ENCODE assay signal across 1 cellular context in genomic region chr14:54609576-54609975, GRCh38.
TF ChIP-seq lines count a peak whose summit lies in the region.

No MANE protein-coding gene starts in this region.

TF ChIP-seq in IMR-90, 13 proteins besides CTCF, POLR2A, EP300 and RAD21:
- TF ChIP-seq ELK1 (IDR thresholded peaks at IDR 0.05; ENCODE audit: borderline replicate concordance, low read depth, low read length) (no peak), CHD1 (IDR thresholded peaks at IDR 0.05; ENCODE audit: low read depth, low read length) (no peak), RFX5 (IDR thresholded peaks at IDR 0.05; ENCODE audit: low read depth, low read length) (no peak), MAFK (IDR thresholded peaks at IDR 0.05; ENCODE audit: low read depth, low read length) (no peak), MAZ (IDR thresholded peaks at IDR 0.05; ENCODE audit: borderline replicate concordance, low read depth, low read length) (no peak), RCOR1 (IDR thresholded peaks at IDR 0.05; ENCODE audit: insufficient replicate concordance, low read length) (no peak), USF2 (IDR thresholded peaks at IDR 0.05; ENCODE audit: low read depth, low read length) (no peak), SMC3 (IDR thresholded peaks at IDR 0.05; ENCODE audit: low read depth, low read length) (no peak), CEBPB (IDR thresholded peaks at IDR 0.05; ENCODE audit: low read depth, low read length) (no peak), NFE2L2 (IDR thresholded peaks at IDR 0.05; ENCODE audit: low read depth, low read length) (no peak), FOS (IDR thresholded peaks at IDR 0.05; ENCODE audit: low read depth, low read length) (no peak), MXI1 (IDR thresholded peaks at IDR 0.05; ENCODE audit: borderline replicate concordance, low read depth, low read length) (no peak), BHLHE40 (IDR thresholded peaks at IDR 0.05; ENCODE audit: low read depth, low read length) (no peak)
TF ChIP-seq in IMR-90: peak in this region for 0.
